In the genomic region with DNA sequence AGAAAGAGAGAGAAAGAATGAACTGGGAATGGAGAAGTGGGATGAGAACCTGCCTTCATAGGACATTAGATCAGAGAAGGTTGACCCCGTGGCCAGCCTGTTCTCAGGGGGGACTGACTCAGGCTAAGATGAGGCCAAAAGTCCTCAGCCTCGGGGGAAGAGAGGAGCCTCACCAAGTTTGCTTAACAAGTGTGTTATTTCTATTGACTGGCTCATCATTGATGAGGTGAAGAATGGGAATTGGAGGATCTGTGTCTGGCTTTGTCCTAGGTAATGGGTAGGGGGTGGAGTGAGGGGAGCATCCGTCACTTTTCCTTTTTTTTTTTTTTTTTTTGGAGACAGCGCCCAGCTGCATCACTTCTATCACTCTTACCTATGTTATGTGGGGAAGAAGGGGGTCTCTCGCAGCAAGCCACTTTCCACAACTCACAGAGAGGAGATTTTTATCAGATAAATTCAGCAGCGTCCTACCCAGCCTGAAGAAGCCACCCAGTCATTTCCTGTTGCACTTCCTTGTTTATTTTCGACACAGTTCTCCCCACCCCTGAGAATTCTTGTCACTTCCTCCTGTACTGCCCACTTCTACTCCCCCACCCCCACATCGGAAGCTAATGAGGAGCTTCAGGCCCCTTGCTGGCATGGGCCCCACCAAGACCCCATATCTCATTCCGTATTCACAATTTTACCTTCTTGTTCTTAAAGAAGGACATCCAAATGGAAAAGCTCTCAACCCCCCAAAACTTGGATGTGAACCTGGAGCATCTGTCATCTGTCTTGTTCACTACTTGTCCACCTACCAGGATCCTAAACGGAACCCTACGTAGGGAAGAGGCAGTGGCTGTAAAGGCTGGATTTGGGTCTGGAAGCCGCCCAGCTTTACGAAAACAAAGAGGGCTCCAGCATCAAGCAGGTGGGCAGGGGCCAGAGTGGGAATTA, we compare ENCODE assay signal across 1 cellular context.
A peak's percentile ranks its signal among the peaks of the same experiment; 100 is the strongest.
TF ChIP-seq lines count a peak whose summit lies in the region.

No MANE protein-coding gene starts in this region.

TF ChIP-seq in HepG2, 621 proteins besides CTCF, POLR2A, EP300 and RAD21 (continued from another document and continues in another):
- no peak for TF ChIP-seq FOXP1 (IDR thresholded peaks at IDR 0.05)
- TF ChIP-seq FOXP1 (CRISPR knock-in tag; IDR thresholded peaks at IDR 0.05) = peak; percentile 67
- 0 out of 2 replicates have a peak, but pooled peaks have one; percentile 34 for TF ChIP-seq RBAK (CRISPR knock-in tag; IDR thresholded peaks at IDR 0.05)
- TF ChIP-seq SP5 (CRISPR knock-in tag; IDR thresholded peaks at IDR 0.05; ENCODE audit: borderline replicate concordance, low read depth) = peak; percentile 90
- TF ChIP-seq, protein P1, sequence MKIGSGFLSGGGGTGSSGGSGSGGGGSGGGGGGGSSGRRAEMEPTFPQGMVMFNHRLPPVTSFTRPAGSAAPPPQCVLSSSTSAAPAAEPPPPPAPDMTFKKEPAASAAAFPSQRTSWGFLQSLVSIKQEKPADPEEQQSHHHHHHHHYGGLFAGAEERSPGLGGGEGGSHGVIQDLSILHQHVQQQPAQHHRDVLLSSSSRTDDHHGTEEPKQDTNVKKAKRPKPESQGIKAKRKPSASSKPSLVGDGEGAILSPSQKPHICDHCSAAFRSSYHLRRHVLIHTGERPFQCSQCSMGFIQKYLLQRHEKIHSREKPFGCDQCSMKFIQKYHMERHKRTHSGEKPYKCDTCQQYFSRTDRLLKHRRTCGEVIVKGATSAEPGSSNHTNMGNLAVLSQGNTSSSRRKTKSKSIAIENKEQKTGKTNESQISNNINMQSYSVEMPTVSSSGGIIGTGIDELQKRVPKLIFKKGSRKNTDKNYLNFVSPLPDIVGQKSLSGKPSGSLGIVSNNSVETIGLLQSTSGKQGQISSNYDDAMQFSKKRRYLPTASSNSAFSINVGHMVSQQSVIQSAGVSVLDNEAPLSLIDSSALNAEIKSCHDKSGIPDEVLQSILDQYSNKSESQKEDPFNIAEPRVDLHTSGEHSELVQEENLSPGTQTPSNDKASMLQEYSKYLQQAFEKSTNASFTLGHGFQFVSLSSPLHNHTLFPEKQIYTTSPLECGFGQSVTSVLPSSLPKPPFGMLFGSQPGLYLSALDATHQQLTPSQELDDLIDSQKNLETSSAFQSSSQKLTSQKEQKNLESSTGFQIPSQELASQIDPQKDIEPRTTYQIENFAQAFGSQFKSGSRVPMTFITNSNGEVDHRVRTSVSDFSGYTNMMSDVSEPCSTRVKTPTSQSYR (CRISPR knock-in tag; IDR thresholded peaks at IDR 0.05; ENCODE audit: borderline replicate concordance) = peak; percentile 52; the same call in 1 of the 2 replicates
- TF ChIP-seq ZNF570 (CRISPR knock-in tag; IDR thresholded peaks at IDR 0.05; ENCODE audit: borderline replicate concordance) = no peak
- TF ChIP-seq JUND (CRISPR knock-in tag; IDR thresholded peaks at IDR 0.05) = 0 out of 2 replicates have a peak, but pooled peaks have one; percentile 17
- TF ChIP-seq GABPA (IDR thresholded peaks at IDR 0.05; ENCODE audit: low read depth, low read length) = no peak
- peak; percentile 90 for TF ChIP-seq GABPA (CRISPR knock-in tag; IDR thresholded peaks at IDR 0.05; ENCODE audit: low read depth)
- no peak for TF ChIP-seq BHLHE40 (IDR thresholded peaks at IDR 0.05; ENCODE audit: low read length)
- TF ChIP-seq SOX5 (CRISPR knock-in tag; IDR thresholded peaks at IDR 0.05; ENCODE audit: borderline replicate concordance) = peak; percentile 71; the same call in 1 of the 2 replicates
- TF ChIP-seq ZNF547 (CRISPR knock-in tag; IDR thresholded peaks at IDR 0.05) = peak; percentile 39; the same call in 1 of the 2 replicates
- TF ChIP-seq THAP11 (CRISPR knock-in tag; IDR thresholded peaks at IDR 0.05) = peak; percentile 51; the same call in 1 of the 2 replicates
- TF ChIP-seq SIN3A (IDR thresholded peaks at IDR 0.05; ENCODE audit: borderline replicate concordance, low read depth, low read length) = no peak; the same call in 1 of the 2 replicates
- no peak for TF ChIP-seq REXO4 (CRISPR knock-in tag; IDR thresholded peaks at IDR 0.05; ENCODE audit: borderline replicate concordance)
- TF ChIP-seq CBX2 (IDR thresholded peaks at IDR 0.05; ENCODE audit: low read depth, low read length) = no peak
- no peak for TF ChIP-seq CBX2 (CRISPR knock-in tag; IDR thresholded peaks at IDR 0.05; ENCODE audit: low read depth)
- TF ChIP-seq, protein P2, sequence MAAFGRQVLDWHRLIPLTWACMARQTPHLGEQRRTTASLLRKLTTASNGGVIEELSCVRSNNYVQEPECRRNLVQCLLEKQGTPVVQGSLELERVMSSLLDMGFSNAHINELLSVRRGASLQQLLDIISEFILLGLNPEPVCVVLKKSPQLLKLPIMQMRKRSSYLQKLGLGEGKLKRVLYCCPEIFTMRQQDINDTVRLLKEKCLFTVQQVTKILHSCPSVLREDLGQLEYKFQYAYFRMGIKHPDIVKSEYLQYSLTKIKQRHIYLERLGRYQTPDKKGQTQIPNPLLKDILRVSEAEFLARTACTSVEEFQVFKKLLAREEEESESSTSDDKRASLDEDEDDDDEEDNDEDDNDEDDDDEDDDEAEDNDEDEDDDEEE (CRISPR knock-in tag; IDR thresholded peaks at IDR 0.05) = 0 out of 2 replicates have a peak, but pooled peaks have one; percentile 46
- peak; percentile 55 for TF ChIP-seq RARA (CRISPR knock-in tag; IDR thresholded peaks at IDR 0.05)
- TF ChIP-seq IKZF1 (IDR thresholded peaks at IDR 0.05) = no peak
- TF ChIP-seq, protein P3, sequence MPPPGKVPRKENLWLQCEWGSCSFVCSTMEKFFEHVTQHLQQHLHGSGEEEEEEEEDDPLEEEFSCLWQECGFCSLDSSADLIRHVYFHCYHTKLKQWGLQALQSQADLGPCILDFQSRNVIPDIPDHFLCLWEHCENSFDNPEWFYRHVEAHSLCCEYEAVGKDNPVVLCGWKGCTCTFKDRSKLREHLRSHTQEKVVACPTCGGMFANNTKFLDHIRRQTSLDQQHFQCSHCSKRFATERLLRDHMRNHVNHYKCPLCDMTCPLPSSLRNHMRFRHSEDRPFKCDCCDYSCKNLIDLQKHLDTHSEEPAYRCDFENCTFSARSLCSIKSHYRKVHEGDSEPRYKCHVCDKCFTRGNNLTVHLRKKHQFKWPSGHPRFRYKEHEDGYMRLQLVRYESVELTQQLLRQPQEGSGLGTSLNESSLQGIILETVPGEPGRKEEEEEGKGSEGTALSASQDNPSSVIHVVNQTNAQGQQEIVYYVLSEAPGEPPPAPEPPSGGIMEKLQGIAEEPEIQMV (CRISPR knock-in tag; IDR thresholded peaks at IDR 0.05; ENCODE audit: low read depth) = no peak
- no peak for TF ChIP-seq ZSCAN9 (CRISPR knock-in tag; IDR thresholded peaks at IDR 0.05; ENCODE audit: borderline replicate concordance)
- peak; percentile 76 for TF ChIP-seq FOXA3 (CRISPR knock-in tag; IDR thresholded peaks at IDR 0.05)
- no peak for TF ChIP-seq HMGA1 (CRISPR knock-in tag; conservative IDR thresholded peaks at IDR 0.05)
- TF ChIP-seq CEBPB (IDR thresholded peaks at IDR 0.05; ENCODE audit: borderline replicate concordance, low read depth, low read length) = no peak
- TF ChIP-seq, protein P4, sequence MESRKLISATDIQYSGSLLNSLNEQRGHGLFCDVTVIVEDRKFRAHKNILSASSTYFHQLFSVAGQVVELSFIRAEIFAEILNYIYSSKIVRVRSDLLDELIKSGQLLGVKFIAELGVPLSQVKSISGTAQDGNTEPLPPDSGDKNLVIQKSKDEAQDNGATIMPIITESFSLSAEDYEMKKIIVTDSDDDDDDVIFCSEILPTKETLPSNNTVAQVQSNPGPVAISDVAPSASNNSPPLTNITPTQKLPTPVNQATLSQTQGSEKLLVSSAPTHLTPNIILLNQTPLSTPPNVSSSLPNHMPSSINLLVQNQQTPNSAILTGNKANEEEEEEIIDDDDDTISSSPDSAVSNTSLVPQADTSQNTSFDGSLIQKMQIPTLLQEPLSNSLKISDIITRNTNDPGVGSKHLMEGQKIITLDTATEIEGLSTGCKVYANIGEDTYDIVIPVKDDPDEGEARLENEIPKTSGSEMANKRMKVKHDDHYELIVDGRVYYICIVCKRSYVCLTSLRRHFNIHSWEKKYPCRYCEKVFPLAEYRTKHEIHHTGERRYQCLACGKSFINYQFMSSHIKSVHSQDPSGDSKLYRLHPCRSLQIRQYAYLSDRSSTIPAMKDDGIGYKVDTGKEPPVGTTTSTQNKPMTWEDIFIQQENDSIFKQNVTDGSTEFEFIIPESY (CRISPR knock-in tag; IDR thresholded peaks at IDR 0.05) = 0 out of 2 replicates have a peak, but pooled peaks have one; percentile 5
- no peak for TF ChIP-seq FOXC1 (CRISPR knock-in tag; IDR thresholded peaks at IDR 0.05; ENCODE audit: borderline replicate concordance)
- TF ChIP-seq MED1 (CRISPR knock-in tag; IDR thresholded peaks at IDR 0.05) = peak; percentile 93
- no peak for TF ChIP-seq NFYC (CRISPR knock-in tag; IDR thresholded peaks at IDR 0.05)
- TF ChIP-seq, protein P5, sequence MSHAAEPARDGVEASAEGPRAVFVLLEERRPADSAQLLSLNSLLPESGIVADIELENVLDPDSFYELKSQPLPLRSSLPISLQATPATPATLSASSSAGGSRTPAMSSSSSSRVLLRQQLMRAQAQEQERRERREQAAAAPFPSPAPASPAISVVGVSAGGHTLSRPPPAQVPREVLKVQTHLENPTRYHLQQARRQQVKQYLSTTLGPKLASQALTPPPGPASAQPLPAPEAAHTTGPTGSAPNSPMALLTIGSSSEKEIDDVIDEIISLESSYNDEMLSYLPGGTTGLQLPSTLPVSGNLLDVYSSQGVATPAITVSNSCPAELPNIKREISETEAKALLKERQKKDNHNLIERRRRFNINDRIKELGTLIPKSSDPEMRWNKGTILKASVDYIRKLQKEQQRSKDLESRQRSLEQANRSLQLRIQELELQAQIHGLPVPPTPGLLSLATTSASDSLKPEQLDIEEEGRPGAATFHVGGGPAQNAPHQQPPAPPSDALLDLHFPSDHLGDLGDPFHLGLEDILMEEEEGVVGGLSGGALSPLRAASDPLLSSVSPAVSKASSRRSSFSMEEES (CRISPR knock-in tag; IDR thresholded peaks at IDR 0.05) = peak; percentile 13; the same call in 1 of the 2 replicates
- peak; percentile 51; the same call in 1 of the 2 replicates for TF ChIP-seq POLR2G (IDR thresholded peaks at IDR 0.05; ENCODE audit: low read depth, low read length)
- peak; percentile 27 for TF ChIP-seq ZNF543 (CRISPR knock-in tag; IDR thresholded peaks at IDR 0.05)
- TF ChIP-seq HNF4G (IDR thresholded peaks at IDR 0.05; ENCODE audit: borderline replicate concordance, low read depth, low read length) = peak; percentile 33; the same call in 1 of the 2 replicates
- TF ChIP-seq HNF4G (CRISPR knock-in tag; IDR thresholded peaks at IDR 0.05; ENCODE audit: borderline replicate concordance, low read depth) = no peak; the same call in 1 of the 2 replicates
- TF ChIP-seq, protein P6, sequence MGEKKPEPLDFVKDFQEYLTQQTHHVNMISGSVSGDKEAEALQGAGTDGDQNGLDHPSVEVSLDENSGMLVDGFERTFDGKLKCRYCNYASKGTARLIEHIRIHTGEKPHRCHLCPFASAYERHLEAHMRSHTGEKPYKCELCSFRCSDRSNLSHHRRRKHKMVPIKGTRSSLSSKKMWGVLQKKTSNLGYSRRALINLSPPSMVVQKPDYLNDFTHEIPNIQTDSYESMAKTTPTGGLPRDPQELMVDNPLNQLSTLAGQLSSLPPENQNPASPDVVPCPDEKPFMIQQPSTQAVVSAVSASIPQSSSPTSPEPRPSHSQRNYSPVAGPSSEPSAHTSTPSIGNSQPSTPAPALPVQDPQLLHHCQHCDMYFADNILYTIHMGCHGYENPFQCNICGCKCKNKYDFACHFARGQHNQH (CRISPR knock-in tag; IDR thresholded peaks at IDR 0.05) = peak; percentile 25; the same call in 1 of the 2 replicates
- 0 out of 2 replicates have a peak, but pooled peaks have one; percentile 34 for TF ChIP-seq GFI1 (CRISPR knock-in tag; IDR thresholded peaks at IDR 0.05; ENCODE audit: borderline replicate concordance)
- TF ChIP-seq ETV6 (CRISPR knock-in tag; conservative IDR thresholded peaks at IDR 0.05) = 0 out of 2 replicates have a peak, but pooled peaks have one; percentile 24
- TF ChIP-seq POLR2AphosphoS5 (IDR thresholded peaks at IDR 0.05; ENCODE audit: low read depth, low read length) = peak; percentile 57
- TF ChIP-seq ZNF17 (CRISPR knock-in tag; IDR thresholded peaks at IDR 0.05) = no peak
- TF ChIP-seq, protein P7, sequence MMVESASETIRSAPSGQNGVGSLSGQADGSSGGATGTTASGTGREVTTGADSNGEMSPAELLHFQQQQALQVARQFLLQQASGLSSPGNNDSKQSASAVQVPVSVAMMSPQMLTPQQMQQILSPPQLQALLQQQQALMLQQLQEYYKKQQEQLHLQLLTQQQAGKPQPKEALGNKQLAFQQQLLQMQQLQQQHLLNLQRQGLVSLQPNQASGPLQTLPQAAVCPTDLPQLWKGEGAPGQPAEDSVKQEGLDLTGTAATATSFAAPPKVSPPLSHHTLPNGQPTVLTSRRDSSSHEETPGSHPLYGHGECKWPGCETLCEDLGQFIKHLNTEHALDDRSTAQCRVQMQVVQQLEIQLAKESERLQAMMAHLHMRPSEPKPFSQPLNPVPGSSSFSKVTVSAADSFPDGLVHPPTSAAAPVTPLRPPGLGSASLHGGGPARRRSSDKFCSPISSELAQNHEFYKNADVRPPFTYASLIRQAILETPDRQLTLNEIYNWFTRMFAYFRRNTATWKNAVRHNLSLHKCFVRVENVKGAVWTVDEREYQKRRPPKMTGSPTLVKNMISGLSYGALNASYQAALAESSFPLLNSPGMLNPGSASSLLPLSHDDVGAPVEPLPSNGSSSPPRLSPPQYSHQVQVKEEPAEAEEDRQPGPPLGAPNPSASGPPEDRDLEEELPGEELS (CRISPR knock-in tag; IDR thresholded peaks at IDR 0.05) = peak; percentile 76
- TF ChIP-seq JDP2 (CRISPR knock-in tag; IDR thresholded peaks at IDR 0.05; ENCODE audit: borderline replicate concordance) = no peak
- TF ChIP-seq, protein P8, sequence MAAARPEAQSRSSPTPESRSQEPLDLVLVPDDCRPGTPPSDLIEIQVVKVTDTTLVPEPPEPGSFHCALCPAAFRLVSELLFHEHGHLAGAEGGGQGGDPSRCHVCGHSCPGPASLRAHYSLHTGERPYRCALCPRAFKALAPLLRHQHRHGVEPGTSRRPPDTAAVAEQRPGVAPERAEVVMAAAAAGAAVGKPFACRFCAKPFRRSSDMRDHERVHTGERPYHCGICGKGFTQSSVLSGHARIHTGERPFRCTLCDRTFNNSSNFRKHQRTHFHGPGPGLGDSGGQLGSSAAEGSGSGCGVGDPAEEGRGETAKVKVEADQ (CRISPR knock-in tag; IDR thresholded peaks at IDR 0.05; ENCODE audit: borderline replicate concordance) = 0 out of 2 replicates have a peak, but pooled peaks have one; percentile 23
- no peak for TF ChIP-seq MEF2D (CRISPR knock-in tag; IDR thresholded peaks at IDR 0.05)
- TF ChIP-seq ZNF180 (CRISPR knock-in tag; IDR thresholded peaks at IDR 0.05; ENCODE audit: borderline replicate concordance, low read depth) = no peak
- peak; percentile 47; the same call in 1 of the 2 replicates for TF ChIP-seq PPARG (CRISPR knock-in tag; conservative IDR thresholded peaks at IDR 0.05)
- TF ChIP-seq ESRRA (CRISPR knock-in tag; IDR thresholded peaks at IDR 0.05; ENCODE audit: low read depth) = no peak
- no peak for TF ChIP-seq SOX6 (IDR thresholded peaks at IDR 0.05)
- TF ChIP-seq SOX6 (CRISPR knock-in tag; IDR thresholded peaks at IDR 0.05) = no peak
